Comparison of ENCODE assay signal across 18 cellular contexts in genomic region chr3:39275963-39276593, GRCh38. TPM values are rescaled to one million over a fixed set of nuclear protein-coding genes. Genes with fewer than 3 reads are reported as not detected.
A peak's percentile ranks its signal among the peaks of the same experiment; 100 is the strongest.
DNase-seq lines count a peak whose midpoint lies in the region; ATAC-seq, FAIRE-seq and TF ChIP-seq lines count a peak whose summit lies in the region.
"Had no signal": no experiment of that assay in that cellular context is flagged by ENCODE, and none has a peak within 500 bp of the region (broad histone marks: within the 10 kb centered on the region; RNA-seq: fewer than 3 reads in every experiment).

No MANE protein-coding gene starts in this region.

- no peaks in the 10 kb centered on the region for H3K79me2 ChIP-seq in astrocyte (ENCODE audit: insufficient read depth, low read length)

- H3K36me3 Mint-ChIP-seq in activated naive CD4-positive, alpha-beta T cell treated with anti-CD3 and anti-CD28 coated beads, Interleukin-2, amount 50 U/mL, for 24 hours, result no peaks in the 10 kb centered on the region
- H3K36me3 Mint-ChIP-seq in activated naive CD4-positive, alpha-beta T cell treated with anti-CD3 and anti-CD28 coated beads, Interleukin-2, amount 10 ng/mL, durations not matched to agents 7 days and 5 days, result no peaks in the 10 kb centered on the region
- H3K36me3 Mint-ChIP-seq in astrocyte (ENCODE audit: low read depth, unreplicated experiment), result no peaks in the 10 kb centered on the region

- H3K36me3 ChIP-seq in astrocyte (ENCODE audit: insufficient read depth, low read length) (no peaks in the 10 kb centered on the region), left lung (no peaks in the 10 kb centered on the region)
- H3K36me3 ChIP-seq: BE2C had no signal

- H3K9me3 ChIP-seq in astrocyte (ENCODE audit: insufficient read depth, low read depth, low read length) (no peaks in the 10 kb centered on the region), left lung (no peaks in the 10 kb centered on the region)
- H3K9me3 ChIP-seq: BE2C had no signal

- no peak for DNase-seq in activated naive CD4-positive, alpha-beta T cell treated with anti-CD3 and anti-CD28 coated beads, Interleukin-2, amount 10 ng/mL, durations not matched to agents 7 days and 5 days
- DNase-seq in astrocyte (ENCODE audit: low read depth), result no peak
- DNase-seq in islet precursor cell, result peak; percentile 13
- no peak for DNase-seq in KG1 (lab: John Stamatoyannopoulos, UW)
- DNase-seq in left lung, result no peak
- DNase-seq: BE2C; KBM-7; NCI-H1092; NCI-H2107; NCI-H226; NCI-H526 treated with DMSO at 0.1 percent for 48 hours; NK-92 treated with Interleukin-12 subunit alpha and Interleukin-12 subunit beta, amount 100 ng/mL, for 24 hours had no signal

- H3K27me3 Mint-ChIP-seq in activated naive CD4-positive, alpha-beta T cell treated with anti-CD3 and anti-CD28 coated beads, Interleukin-2, amount 50 U/mL, for 24 hours, result no peaks in the 10 kb centered on the region
- H3K27me3 Mint-ChIP-seq in activated naive CD4-positive, alpha-beta T cell treated with anti-CD3 and anti-CD28 coated beads, Interleukin-2, amount 10 ng/mL, durations not matched to agents 7 days and 5 days, result peaks cover 60% of the 10 kb centered on the region
- H3K27me3 Mint-ChIP-seq in astrocyte (ENCODE audit: low read depth, unreplicated experiment), result peaks cover 18% of the 10 kb centered on the region

- no peak overlapping the region for H3K27ac Mint-ChIP-seq in activated naive CD4-positive, alpha-beta T cell treated with anti-CD3 and anti-CD28 coated beads, Interleukin-2, amount 50 U/mL, for 24 hours
- no peak overlapping the region for H3K27ac Mint-ChIP-seq in activated naive CD4-positive, alpha-beta T cell treated with anti-CD3 and anti-CD28 coated beads, Interleukin-2, amount 10 ng/mL, durations not matched to agents 7 days and 5 days
- no peak overlapping the region for H3K27ac Mint-ChIP-seq in astrocyte (ENCODE audit: unreplicated experiment)
- H3K27ac Mint-ChIP-seq: GM23338 had no signal

- H3K9ac ChIP-seq in astrocyte (ENCODE audit: low read length), result no peak overlapping the region

- no peaks in the 10 kb centered on the region for H3K9me3 Mint-ChIP-seq in activated naive CD4-positive, alpha-beta T cell treated with anti-CD3 and anti-CD28 coated beads, Interleukin-2, amount 50 U/mL, for 24 hours
- no peaks in the 10 kb centered on the region for H3K9me3 Mint-ChIP-seq in activated naive CD4-positive, alpha-beta T cell treated with anti-CD3 and anti-CD28 coated beads, Interleukin-2, amount 10 ng/mL, durations not matched to agents 7 days and 5 days
- H3K9me3 Mint-ChIP-seq in astrocyte (ENCODE audit: unreplicated experiment), result no peaks in the 10 kb centered on the region
- H3K9me3 Mint-ChIP-seq: GM23338 had no signal

- ATAC-seq in SK-N-SH treated with all-trans-retinoic acid at 6 μM for 48 hours, result no peak
- ATAC-seq in left lung, result no peak
- ATAC-seq: GM23338 had no signal

- no peak overlapping the region for H3K4me3 ChIP-seq in astrocyte (ENCODE audit: insufficient read depth, low read depth, low read length)
- H3K4me3 ChIP-seq in left lung, result no peak overlapping the region
- H3K4me3 ChIP-seq: GM23338 had no signal

- H3K4me3 Mint-ChIP-seq in activated naive CD4-positive, alpha-beta T cell treated with anti-CD3 and anti-CD28 coated beads, Interleukin-2, amount 50 U/mL, for 24 hours, result peak overlapping the region; percentile 59
- no peak overlapping the region for H3K4me3 Mint-ChIP-seq in activated naive CD4-positive, alpha-beta T cell treated with anti-CD3 and anti-CD28 coated beads, Interleukin-2, amount 10 ng/mL, durations not matched to agents 7 days and 5 days
- peak overlapping the region; percentile 47 for H3K4me3 Mint-ChIP-seq in astrocyte (ENCODE audit: unreplicated experiment)
- H3K4me3 Mint-ChIP-seq: GM23338 had no signal

- H3K27ac ChIP-seq in astrocyte (ENCODE audit: low read depth, low read length), result no peak overlapping the region
- no peak overlapping the region for H3K27ac ChIP-seq in left lung
- H3K27ac ChIP-seq: HL-60, RWPE1 had no signal

- no peaks in the 10 kb centered on the region for H3K4me1 ChIP-seq in astrocyte (ENCODE audit: insufficient read depth, low read length)
- H3K4me1 ChIP-seq in left lung, result peaks cover 0 to 59% of the 10 kb centered on the region in 2 donors
- H3K4me1 ChIP-seq: BE2C had no signal

- intact Hi-C loops in left lung (cut with DNase I), result no loop called here

- CTCF ChIA-PET in activated naive CD4-positive, alpha-beta T cell treated with anti-CD3 and anti-CD28 coated beads, Interleukin-2, amount 10 ng/mL, durations not matched to agents 7 days and 5 days (lab: Charles Lee), result interaction anchor here (1.3 to 5.3 kb wide), 2 partner anchors 12 to 15 kb away, joined by 8 to 26 read pairs; no protein-coding TSS in a partner anchor

- H3K4me1 Mint-ChIP-seq in activated naive CD4-positive, alpha-beta T cell treated with anti-CD3 and anti-CD28 coated beads, Interleukin-2, amount 50 U/mL, for 24 hours, result no peaks in the 10 kb centered on the region
- H3K4me1 Mint-ChIP-seq in activated naive CD4-positive, alpha-beta T cell treated with anti-CD3 and anti-CD28 coated beads, Interleukin-2, amount 10 ng/mL, durations not matched to agents 7 days and 5 days, result peaks cover 51% of the 10 kb centered on the region
- peaks cover 10% of the 10 kb centered on the region for H3K4me1 Mint-ChIP-seq in astrocyte (ENCODE audit: low read depth, unreplicated experiment)

- no peak overlapping the region for H3K4me2 ChIP-seq in astrocyte (ENCODE audit: low read length)
- H3K4me2 ChIP-seq: GM23338 had no signal

- TF ChIP-seq CTCF in astrocyte (IDR thresholded peaks at IDR 0.05; ENCODE audit: insufficient read depth, low read depth, low read length) (no peak), left lung (IDR thresholded peaks at IDR 0.05) (no peak)

- peaks cover 6% of the 10 kb centered on the region for H3K27me3 ChIP-seq in astrocyte (ENCODE audit: insufficient read depth, low read length)
- H3K27me3 ChIP-seq in left lung, result no peaks in the 10 kb centered on the region
- H3K27me3 ChIP-seq: BE2C had no signal

- FAIRE-seq in astrocyte (lab: Jason Lieb, UNC), result no peak

- no peak overlapping the region for H2AFZ ChIP-seq in astrocyte (ENCODE audit: low read depth, low read length)
- H2AFZ ChIP-seq: GM23338 had no signal

- H4K20me1 ChIP-seq in astrocyte (ENCODE audit: insufficient read depth, low read length), result no peaks in the 10 kb centered on the region

TF ChIP-seq in SK-N-SH treated with all-trans-retinoic acid at 6 μM for 48 hours, 23 proteins besides CTCF, POLR2A, EP300 and RAD21 (continues in another document):
- no peak for TF ChIP-seq PATZ1 (CRISPR knock-in tag; IDR thresholded peaks at IDR 0.05; ENCODE audit: borderline replicate concordance)
- TF ChIP-seq PPARA (CRISPR knock-in tag; IDR thresholded peaks at IDR 0.05; ENCODE audit: borderline replicate concordance), result no peak
- no peak for TF ChIP-seq POU6F1 (CRISPR knock-in tag; IDR thresholded peaks at IDR 0.05; ENCODE audit: borderline replicate concordance, low read depth)
- TF ChIP-seq CREB5 (CRISPR knock-in tag; IDR thresholded peaks at IDR 0.05; ENCODE audit: low read depth), result no peak

RNA-seq across cellular contexts. Expression of gene CX3CR1, which starts 3.8 kb away (rescaled TPM):
- total RNA-seq in astrocyte (0.17 and 0.32 TPM in 2 replicates), left lung (1 to 10 TPM; 4.6 to 6.4 TPM)
- total RNA-seq: MCF 10A had no signal

RNA-seq across cellular contexts. Expression of gene CCR8, which starts 53.4 kb away (rescaled TPM):
- total RNA-seq in astrocyte, result not detected in 2 replicates
- total RNA-seq in left lung, result under 1 TPM in 1 of 2 donors, not detected in 1; 0.29 TPM
- total RNA-seq: GM23338, MCF 10A had no signal
